In the genomic region with DNA sequence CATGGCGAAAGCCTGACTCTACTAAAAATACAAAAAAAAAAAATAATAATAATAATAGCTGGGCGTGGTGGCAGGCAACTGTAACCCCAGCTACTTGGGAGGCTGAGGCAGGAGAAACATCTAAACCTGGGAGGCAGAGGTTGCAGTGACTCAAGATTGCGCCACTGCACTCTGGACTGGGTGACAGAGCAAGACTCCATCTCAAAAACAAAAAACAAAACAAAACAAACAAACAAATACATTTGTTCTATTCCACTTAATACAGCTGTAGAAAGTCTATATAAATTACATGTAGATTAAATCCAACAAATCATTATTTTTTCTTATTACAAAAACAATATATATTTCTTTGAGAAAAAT, we compare ENCODE assay signal across 18 cellular contexts.
"Had no signal": no experiment of that assay in that cellular context is flagged by ENCODE, and none has a peak within 500 bp of the region (broad histone marks: within the 10 kb centered on the region; RNA-seq: fewer than 3 reads in every experiment).

No MANE protein-coding gene starts in this region.

- ATAC-seq: WTC11 had no signal

- FAIRE-seq: TTC549 had no signal

- H3K9me3 ChIP-seq: gastrocnemius medialis, left lung, sigmoid colon, spleen, thyroid gland had no signal

- H3K36me3 ChIP-seq: gastrocnemius medialis, left lung, sigmoid colon, spleen, thyroid gland had no signal

- H3K4me1 ChIP-seq: thyroid gland had no signal

- H3K27ac Mint-ChIP-seq: nephron progenitor cell; stimulated activated memory B cell treated with anti-CD40 and anti-IgM and Interleukin-4, amounts not matched to agents 10 μg/mL and 1 μg/mL and 100 μg/mL, for 72 hours; WTC11 had no signal

- H3K4me3 Mint-ChIP-seq: activated CD4-positive, alpha-beta T cell treated with anti-CD3 and anti-CD28 coated beads for 36 hours; nephron progenitor cell; stimulated activated memory B cell treated with anti-CD40 and anti-IgM and Interleukin-4, amounts not matched to agents 10 μg/mL and 1 μg/mL and 100 μg/mL, for 72 hours; WTC11 had no signal

- H3K27ac ChIP-seq: sigmoid colon, thyroid gland had no signal

- H3K27me3 Mint-ChIP-seq: activated CD4-positive, alpha-beta T cell treated with anti-CD3 and anti-CD28 coated beads for 36 hours; activated naive CD8-positive, alpha-beta T cell; effector memory CD8-positive, alpha-beta T cell; stimulated activated memory B cell treated with anti-CD40 and anti-IgM and Interleukin-4, amounts not matched to agents 10 μg/mL and 1 μg/mL and 100 μg/mL, for 72 hours had no signal

- H3K27me3 ChIP-seq: gastrocnemius medialis, left lung, sigmoid colon, spleen, thyroid gland had no signal

- DNase-seq: activated CD4-positive, alpha-beta T cell treated with anti-CD3 and anti-CD28 coated beads for 36 hours; activated CD4-positive, alpha-beta T cell treated with anti-CD3 and anti-CD28 coated beads, Interleukin-2, amount 50 U/mL, for 48 hours; activated T-cell treated with anti-CD3 and anti-CD28 coated beads for 4 hours; effector memory CD8-positive, alpha-beta T cell; gastrocnemius medialis; head of caudate nucleus; left lung; nephron progenitor cell; nucleus accumbens; posterior cingulate gyrus; sigmoid colon; spleen; stimulated activated CD4-positive, alpha-beta T cell treated with anti-CD3 and anti-CD28 coated beads, Interleukin-4, amount 100 ng/mL, for 4 hours; thyroid gland had no signal

- H3K9me3 Mint-ChIP-seq: effector memory CD8-positive, alpha-beta T cell; nephron progenitor cell; stimulated activated memory B cell treated with anti-CD40 and anti-IgM and Interleukin-4, amounts not matched to agents 10 μg/mL and 1 μg/mL and 100 μg/mL, for 72 hours; WTC11 had no signal

- H3K36me3 Mint-ChIP-seq: activated naive CD8-positive, alpha-beta T cell; WTC11 had no signal

- H3K4me3 ChIP-seq: gastrocnemius medialis, left lung, sigmoid colon, thyroid gland had no signal
